In the genomic region with DNA sequence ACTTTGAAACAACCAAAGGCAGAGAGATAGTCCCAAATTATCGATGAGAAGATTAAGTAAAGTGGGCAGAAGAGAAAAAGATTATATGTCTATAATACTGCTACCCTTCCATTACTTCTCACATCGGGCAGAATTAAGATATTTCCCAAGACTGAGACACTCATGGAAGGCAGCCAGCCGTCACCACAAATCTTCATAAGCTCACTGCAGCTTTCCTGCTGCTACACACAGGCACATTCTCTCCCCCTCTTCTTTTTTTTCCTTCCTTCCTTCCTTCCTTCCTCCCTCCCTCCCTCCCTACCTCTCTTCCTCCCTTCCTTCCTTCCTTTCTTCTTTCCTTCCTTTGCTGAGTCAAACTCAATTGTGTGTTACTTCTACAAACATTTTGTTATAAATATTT, we compare ENCODE assay signal across 15 cellular contexts. TPM values are rescaled to one million over a fixed set of nuclear protein-coding genes. Genes with fewer than 3 reads are reported as not detected.
A peak's percentile ranks its signal among the peaks of the same experiment; 100 is the strongest.
DNase-seq lines count a peak whose midpoint lies in the region; TF ChIP-seq lines count a peak whose summit lies in the region.
"Had no signal": no experiment of that assay in that cellular context is flagged by ENCODE, and none has a peak within 500 bp of the region (broad histone marks: within the 10 kb centered on the region; RNA-seq: fewer than 3 reads in every experiment).

No MANE protein-coding gene starts in this region.

- no peaks in the 10 kb centered on the region for H3K36me3 ChIP-seq in breast epithelium
- H3K36me3 ChIP-seq: ascending aorta, esophagus squamous epithelium, right atrium auricular region, upper lobe of right lung had no signal

- H3K4me1 Mint-ChIP-seq in MCF 10A (ENCODE audit: insufficient read depth, unreplicated experiment): peaks cover 15% of the 10 kb centered on the region
- no peaks in the 10 kb centered on the region for H3K4me1 Mint-ChIP-seq in activated T-helper 2 cell treated with anti-CD3 and anti-CD28 coated beads, Interferon-gamma antibody, Interleukin-2, Interleukin-4, amounts not matched to agents 10 μg/mL and 5 μg/mL and 100 μg/mL, durations not matched to agents 14 hours and 24 hours and 36 hours (ENCODE audit: low read depth)

- H3K27ac Mint-ChIP-seq in MCF 10A (ENCODE audit: low read depth, unreplicated experiment): peak overlapping the region; percentile 73
- H3K27ac Mint-ChIP-seq in activated T-helper 2 cell treated with anti-CD3 and anti-CD28 coated beads, Interferon-gamma antibody, Interleukin-2, Interleukin-4, amounts not matched to agents 10 μg/mL and 5 μg/mL and 100 μg/mL, durations not matched to agents 14 hours and 24 hours and 36 hours: no peak overlapping the region

- H3K4me3 ChIP-seq in breast epithelium (no peak overlapping the region), astrocyte of the cerebellum (ENCODE audit: low read depth, low read length) (no peak overlapping the region)
- H3K4me3 ChIP-seq: ascending aorta, esophagus squamous epithelium, right atrium auricular region, upper lobe of right lung had no signal

- no peaks in the 10 kb centered on the region for H3K36me3 Mint-ChIP-seq in MCF 10A (ENCODE audit: insufficient read depth, unreplicated experiment)
- H3K36me3 Mint-ChIP-seq in activated T-helper 2 cell treated with anti-CD3 and anti-CD28 coated beads, Interferon-gamma antibody, Interleukin-2, Interleukin-4, amounts not matched to agents 10 μg/mL and 5 μg/mL and 100 μg/mL, durations not matched to agents 14 hours and 24 hours and 36 hours (ENCODE audit: low read depth): no peaks in the 10 kb centered on the region

- H3K27me3 ChIP-seq in breast epithelium: no peaks in the 10 kb centered on the region
- H3K27me3 ChIP-seq: ascending aorta, esophagus squamous epithelium, right atrium auricular region had no signal

- no peaks in the 10 kb centered on the region for H3K4me1 ChIP-seq in breast epithelium
- H3K4me1 ChIP-seq: upper lobe of right lung had no signal

- POLR2A ChIA-PET in MCF 10A (lab: Yijun Ruan, JAX): interaction anchor here (0.8 to 2.1 kb wide), 4 partner anchors 10 to 158 kb away, joined by 4 to 7 read pairs (median 4); no protein-coding TSS in a partner anchor

- no peak for TF ChIP-seq POLR2A in breast epithelium (IDR thresholded peaks at IDR 0.05)

- DNase-seq in MCF 10A (ENCODE audit: unreplicated experiment): peak; percentile 65
- no peak for DNase-seq in breast epithelium (ENCODE audit: low spot score in 2 of 2)
- peak; percentile 76 for DNase-seq in astrocyte of the cerebellum (ENCODE audit: low read depth)
- DNase-seq in left kidney (ENCODE audit: low read depth, low spot score): peak; percentile 43
- no peak for DNase-seq in activated T-helper 2 cell treated with anti-CD3 and anti-CD28 coated beads, Interferon-gamma antibody, Interleukin-2, Interleukin-4, amounts not matched to agents 10 μg/mL and 5 μg/mL and 100 μg/mL, durations not matched to agents 14 hours and 24 hours and 36 hours (ENCODE audit: low spot score)
- DNase-seq in NCI-H774 (lab: John Stamatoyannopoulos, UW): no peak
- DNase-seq in DMS79 (lab: John Stamatoyannopoulos, UW): no peak
- DNase-seq in posterior vena cava (ENCODE audit: low spot score): no peak
- DNase-seq: activated CD8-positive, alpha-beta memory T cell treated with anti-CD3 and anti-CD28 coated beads, Interleukin-2, amount 50 U/mL, for 4 hours; esophagus squamous epithelium; NCI-H1436; upper lobe of right lung had no signal

- TF ChIP-seq CTCF in MCF 10A (IDR thresholded peaks at IDR 0.05; ENCODE audit: unreplicated experiment) (no peak), breast epithelium (IDR thresholded peaks at IDR 0.05) (no peak), astrocyte of the cerebellum (IDR thresholded peaks at IDR 0.05; ENCODE audit: low read depth, low read length, missing control alignments) (no peak)

- CTCF ChIA-PET in MCF 10A (lab: Yijun Ruan, JAX): interaction anchor here (0.7 kb wide), 1 partner anchor 359 kb away, joined by 4 read pairs; no protein-coding TSS in a partner anchor

- intact Hi-C loops in MCF 10A (cut with micrococcal nuclease): no loop called here
- intact Hi-C loops in breast epithelium (cut with DNase I; ENCODE audit: low total_unique reads): loop anchor here (5.0 kb wide), 1 partner anchor 420 kb away; no protein-coding TSS in a partner anchor
- intact Hi-C loops in activated T-helper 2 cell treated with anti-CD3 and anti-CD28 coated beads, Interferon-gamma antibody, Interleukin-2, Interleukin-4, amounts not matched to agents 10 μg/mL and 5 μg/mL and 100 μg/mL, durations not matched to agents 14 hours and 24 hours and 36 hours (cut with micrococcal nuclease): no loop called here
- intact Hi-C loops in posterior vena cava (cut with DNase I): no loop called here

- no TSS peak for BruUV-seq in MCF 10A (replicated peaks; lab: Mats Ljungman, UMichigan)

- no peak overlapping the region for H3K4me3 Mint-ChIP-seq in MCF 10A (ENCODE audit: unreplicated experiment)
- H3K4me3 Mint-ChIP-seq in activated T-helper 2 cell treated with anti-CD3 and anti-CD28 coated beads, Interferon-gamma antibody, Interleukin-2, Interleukin-4, amounts not matched to agents 10 μg/mL and 5 μg/mL and 100 μg/mL, durations not matched to agents 14 hours and 24 hours and 36 hours (ENCODE audit: low read depth): no peak overlapping the region

- no peaks in the 10 kb centered on the region for H3K27me3 Mint-ChIP-seq in MCF 10A (ENCODE audit: insufficient read depth, unreplicated experiment)
- peaks cover 31% of the 10 kb centered on the region for H3K27me3 Mint-ChIP-seq in activated T-helper 2 cell treated with anti-CD3 and anti-CD28 coated beads, Interferon-gamma antibody, Interleukin-2, Interleukin-4, amounts not matched to agents 10 μg/mL and 5 μg/mL and 100 μg/mL, durations not matched to agents 14 hours and 24 hours and 36 hours (ENCODE audit: low read depth)

- in situ Hi-C loops in astrocyte of the cerebellum (cut with HindIII; ENCODE audit: low sequenced_read_pairs): no loop called here

- no peaks in the 10 kb centered on the region for H3K9me3 Mint-ChIP-seq in MCF 10A (ENCODE audit: unreplicated experiment)
- no peaks in the 10 kb centered on the region for H3K9me3 Mint-ChIP-seq in activated T-helper 2 cell treated with anti-CD3 and anti-CD28 coated beads, Interferon-gamma antibody, Interleukin-2, Interleukin-4, amounts not matched to agents 10 μg/mL and 5 μg/mL and 100 μg/mL, durations not matched to agents 14 hours and 24 hours and 36 hours

- no peaks in the 10 kb centered on the region for H3K9me3 ChIP-seq in breast epithelium
- H3K9me3 ChIP-seq: ascending aorta, esophagus squamous epithelium, right atrium auricular region, upper lobe of right lung had no signal

- no peak overlapping the region for H3K27ac ChIP-seq in breast epithelium
- H3K27ac ChIP-seq: esophagus squamous epithelium, right atrium auricular region, upper lobe of right lung had no signal

RNA-seq across cellular contexts. Expression of a gene that starts 58.7 kb away (rescaled TPM):
- not detected in 2 replicates for total RNA-seq in MCF 10A (2022)
- total RNA-seq in breast epithelium: not detected
- not detected in 2 replicates for total RNA-seq in activated T-helper 2 cell treated with anti-CD3 and anti-CD28 coated beads, Interferon-gamma antibody, Interleukin-2, Interleukin-4, amounts not matched to agents 10 μg/mL and 5 μg/mL and 100 μg/mL, durations not matched to agents 14 hours and 24 hours and 36 hours
- total RNA-seq in posterior vena cava: not detected
- total RNA-seq: ascending aorta, esophagus squamous epithelium, liver, right atrium auricular region, upper lobe of right lung had no signal

Comparison
In these comparisons a context has a peak if more than half of its experiments do, and no peak if none do; other contexts are left out.
1. DNase-seq: peak in MCF 10A (single experiment), astrocyte of the cerebellum (single experiment) and left kidney (single experiment); none in breast epithelium (0 of 2), activated T-helper 2 cell treated with anti-CD3 and anti-CD28 coated beads, Interferon-gamma antibody, Interleukin-2, Interleukin-4, amounts not matched to agents 10 μg/mL and 5 μg/mL and 100 μg/mL, durations not matched to agents 14 hours and 24 hours and 36 hours (single experiment), NCI-H774 (single experiment), DMS79 (single experiment) and posterior vena cava (single experiment).